In the genomic region with DNA sequence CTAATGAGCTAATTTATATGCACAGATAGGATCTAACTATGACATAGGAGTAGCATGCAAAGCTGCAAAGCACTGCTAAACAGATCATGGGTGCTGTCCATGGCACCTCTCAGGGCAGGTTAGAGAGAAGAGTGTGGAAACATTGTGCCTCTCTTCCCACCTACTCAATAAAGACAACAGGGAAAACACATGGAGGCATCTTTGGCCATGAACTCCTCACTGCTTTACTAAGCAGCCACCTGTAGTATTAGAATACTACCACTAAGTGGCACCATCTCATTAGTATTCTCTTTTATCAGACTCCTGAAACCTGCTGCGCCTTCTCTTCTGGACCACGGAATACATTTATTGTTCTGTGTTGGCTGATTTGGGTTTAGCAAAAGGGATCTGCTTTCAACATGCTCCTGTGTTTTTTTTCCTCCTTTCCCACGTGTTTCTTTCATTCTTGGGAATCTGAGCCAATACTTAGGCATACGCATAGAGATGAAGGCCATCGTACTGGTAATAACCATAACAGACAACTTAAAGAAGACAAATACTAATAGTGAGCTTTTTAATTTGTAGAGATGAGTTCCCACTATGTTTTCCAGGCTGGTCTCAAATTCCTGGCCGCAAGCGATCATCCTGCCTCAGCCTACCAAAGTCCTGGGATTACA, we compare ENCODE assay signal across 9 cellular contexts. TPM values are rescaled to one million over a fixed set of nuclear protein-coding genes. Genes with fewer than 3 reads are reported as not detected.
DNase-seq lines count a peak whose midpoint lies in the region; ATAC-seq, FAIRE-seq and TF ChIP-seq lines count a peak whose summit lies in the region.
"Had no signal": no experiment of that assay in that cellular context is flagged by ENCODE, and none has a peak within 500 bp of the region (broad histone marks: within the 10 kb centered on the region; RNA-seq: fewer than 3 reads in every experiment).

No MANE protein-coding gene starts in this region.

- no peak for FAIRE-seq in GM12878 (lab: Jason Lieb, UNC)

- H3K4me3 ChIP-seq in GM12878: no peak overlapping the region

- intact Hi-C loops in GM12878 (cut with micrococcal nuclease; ENCODE audit: unreplicated experiment): loop anchor here (2.0 to 5.0 kb wide), 7 partner anchors 119 to 1811 kb away; a partner anchor contains a TSS

- peak; percentile 87 for ATAC-seq in GM21367 (IDR thresholded peaks at IDR 0.05; ENCODE audit: unreplicated experiment)
- ATAC-seq in HG03520 (IDR thresholded peaks at IDR 0.05; ENCODE audit: unreplicated experiment): peak; percentile 85
- ATAC-seq in GM12878: peak; percentile 82
- ATAC-seq in stimulated activated naive B cell treated with anti-CD40 and anti-IgM and Interleukin-4, amounts not matched to agents 10 μg/mL and 1 μg/mL and 100 μg/mL, for 72 hours (replicated peaks): peak; percentile 77 to 82

- H3K79me2 ChIP-seq in GM12878 (ENCODE audit: control insufficient read depth, insufficient read depth, low read length): no peaks in the 10 kb centered on the region

- BruUV-seq in GM12878 (replicated peaks; lab: Mats Ljungman, UMichigan): no TSS peak

- peak; percentile 61 to 83 (median 76) for TF ChIP-seq CTCF in GM12878 (IDR thresholded peaks at IDR 0.05 in 2 of 3, conservative IDR thresholded peaks at IDR 0.05 in 1 of 3; ENCODE audit: control insufficient read depth in 2 of 3, extremely low read depth in 1 of 3, insufficient read depth in 1 of 3, low read depth in 3 of 3, low read length in 3 of 3)

- no peak for TF ChIP-seq EP300 in GM12878 (IDR thresholded peaks at IDR 0.05; ENCODE audit: borderline replicate concordance in 1 of 2, control insufficient read depth in 1 of 2, low read depth in 2 of 2, low read length in 2 of 2)

- 47% methylated on average over 7 of the region's 7 CpGs for WGBS in GM12878 (ENCODE audit: insufficient coverage, insufficient replicate concordance, low lambda C conversion rate, missing lambda C conversion rate)

- no peak for TF ChIP-seq POLR2A in GM12878 (IDR thresholded peaks at IDR 0.05; ENCODE audit: low read depth, low read length)

- no peaks in the 10 kb centered on the region for H4K20me1 ChIP-seq in GM12878 (ENCODE audit: control insufficient read depth, insufficient read depth)

- H3K9me3 Mint-ChIP-seq in stimulated activated naive B cell treated with anti-CD40 and anti-IgM and Interleukin-4, amounts not matched to agents 10 μg/mL and 1 μg/mL and 100 μg/mL, for 72 hours: no peaks in the 10 kb centered on the region
- H3K9me3 Mint-ChIP-seq: activated naive CD4-positive, alpha-beta T cell treated with anti-CD3 and anti-CD28 coated beads, Interleukin-2, amount 50 U/mL, for 24 hours had no signal

- H3K36me3 Mint-ChIP-seq in stimulated activated naive B cell treated with anti-CD40 and anti-IgM and Interleukin-4, amounts not matched to agents 10 μg/mL and 1 μg/mL and 100 μg/mL, for 72 hours: no peaks in the 10 kb centered on the region
- H3K36me3 Mint-ChIP-seq: activated naive CD4-positive, alpha-beta T cell treated with anti-CD3 and anti-CD28 coated beads, Interleukin-2, amount 50 U/mL, for 24 hours had no signal

- H3K9ac ChIP-seq in GM12878 (ENCODE audit: control insufficient read depth, insufficient read depth, low read length): no peak overlapping the region

- RAD21 ChIA-PET in GM12878 (lab: Charles Lee; ENCODE audit: unreplicated experiment): interaction anchor here (0.7 to 9.3 kb wide), 11 partner anchors 14 to 663 kb away, joined by 3 to 134 read pairs (median 3); no protein-coding TSS in a partner anchor

- CTCF ChIA-PET in GM12878 (lab: Yijun Ruan, JAX): interaction anchor here (0.7 to 11.6 kb wide), 19 partner anchors 10 to 663 kb away, joined by 3 to 306 read pairs (median 8); a partner anchor contains a TSS

- no peak overlapping the region for H3K4me2 ChIP-seq in GM12878 (ENCODE audit: control insufficient read depth, insufficient read depth)

- peak; percentile 86 for TF ChIP-seq RAD21 in GM12878 (IDR thresholded peaks at IDR 0.05; ENCODE audit: insufficient read depth, low read depth, low read length)

- H3K4me3 Mint-ChIP-seq in stimulated activated naive B cell treated with anti-CD40 and anti-IgM and Interleukin-4, amounts not matched to agents 10 μg/mL and 1 μg/mL and 100 μg/mL, for 72 hours: no peak overlapping the region
- H3K4me3 Mint-ChIP-seq: activated naive CD4-positive, alpha-beta T cell treated with anti-CD3 and anti-CD28 coated beads, Interleukin-2, amount 50 U/mL, for 24 hours had no signal

- H2AFZ ChIP-seq in GM12878 (ENCODE audit: control insufficient read depth, low read depth, low read length): no peak overlapping the region

- DNase-seq in EL: peak; percentile 58
- peak; percentile 50 for DNase-seq in NCI-H524 treated with DMSO at 0.1 percent for 48 hours (lab: John Stamatoyannopoulos, UW)
- DNase-seq in GM12878 (ENCODE audit: low read depth, low spot score): no peak
- peak; percentile 48 for DNase-seq in iPS-NIHi11 (ENCODE audit: low spot score)
- no peak for DNase-seq in stimulated activated naive B cell treated with anti-CD40 and anti-IgM and Interleukin-4, amounts not matched to agents 10 μg/mL and 1 μg/mL and 100 μg/mL, for 72 hours
- DNase-seq in activated gamma-delta T cell treated with Interleukin-2 at 50 U/mL for 16 hours: no peak

- no peaks in the 10 kb centered on the region for H3K4me1 ChIP-seq in GM12878 (ENCODE audit: control insufficient read depth, insufficient read depth, low read length)

- SMC1A ChIA-PET in GM12878 (lab: Charles Lee; ENCODE audit: uncharacterized antibody, unreplicated experiment): interaction anchor here (0.6 to 10.9 kb wide), 16 partner anchors 10 to 795 kb away, joined by 3 to 128 read pairs (median 3); a partner anchor contains a TSS

- H3K27me3 ChIP-seq in GM12878 (replicated peaks in 1 of 2; ENCODE audit: control insufficient read depth in 2 of 2, insufficient read depth in 2 of 2, low read length in 1 of 2): no peaks in the 10 kb centered on the region

- POLR2A ChIA-PET in GM12878 (lab: Charles Lee): interaction anchor here (0.6 kb wide), 1 partner anchor 466 kb away, joined by 7 read pairs; no protein-coding TSS in a partner anchor

- H3K9me3 ChIP-seq in GM12878 (replicated peaks; ENCODE audit: control insufficient read depth, insufficient read depth, low read length): no peaks in the 10 kb centered on the region

- H3K36me3 ChIP-seq in GM12878 (ENCODE audit: control insufficient read depth in 2 of 2, insufficient read depth in 2 of 2, low read length in 1 of 2): no peaks in the 10 kb centered on the region

- no peak overlapping the region for H3K27ac ChIP-seq in GM12878 (ENCODE audit: control insufficient read depth, insufficient read depth)

- in situ Hi-C loops in GM12878 (cut with MboI): loop anchor here (5.0 kb wide), 2 partner anchors 456 to 661 kb away; no protein-coding TSS in a partner anchor

- H3K4me1 Mint-ChIP-seq in stimulated activated naive B cell treated with anti-CD40 and anti-IgM and Interleukin-4, amounts not matched to agents 10 μg/mL and 1 μg/mL and 100 μg/mL, for 72 hours: no peaks in the 10 kb centered on the region
- H3K4me1 Mint-ChIP-seq: activated naive CD4-positive, alpha-beta T cell treated with anti-CD3 and anti-CD28 coated beads, Interleukin-2, amount 50 U/mL, for 24 hours had no signal

- no peak overlapping the region for H3K27ac Mint-ChIP-seq in stimulated activated naive B cell treated with anti-CD40 and anti-IgM and Interleukin-4, amounts not matched to agents 10 μg/mL and 1 μg/mL and 100 μg/mL, for 72 hours
- H3K27ac Mint-ChIP-seq: activated naive CD4-positive, alpha-beta T cell treated with anti-CD3 and anti-CD28 coated beads, Interleukin-2, amount 50 U/mL, for 24 hours had no signal

- peaks cover 16 to 23% of the 10 kb centered on the region in 2 donors for H3K27me3 Mint-ChIP-seq in stimulated activated naive B cell treated with anti-CD40 and anti-IgM and Interleukin-4, amounts not matched to agents 10 μg/mL and 1 μg/mL and 100 μg/mL, for 72 hours

TF ChIP-seq in GM12878, 131 proteins besides CTCF, POLR2A, EP300 and RAD21:
- peak; percentile 75 for TF ChIP-seq SMC3 (IDR thresholded peaks at IDR 0.05; ENCODE audit: borderline replicate concordance, low read length)
- no peak for TF ChIP-seq EZH2 (IDR thresholded peaks at IDR 0.05; ENCODE audit: borderline replicate concordance, control insufficient read depth, low read depth, low read length)

RNA-seq across cellular contexts. Expression of a gene that starts 9.4 kb away (rescaled TPM):
- total RNA-seq in GM12878 (2013; cell fraction: nucleolus; rRNA removed): 54.5 and 55.0 TPM in 2 replicates
- total RNA-seq in GM12878 (2014; rRNA removed) (59.4 and 65.1 TPM in 2 replicates), GM12878 (2014; rRNA removed; fragmentation: Illumina TruSeq; extraction: Trizol) (61.9 and 64.9 TPM in 2 replicates), GM12878 (2021) (54.5 and 56.7 TPM in 2 replicates)
- polyA plus RNA-seq in GM12878 (2011; ENCODE audit: low read depth): 48.6 TPM
- polyA plus RNA-seq in GM12878 (2011; rRNA removed) (148 and 174 TPM in 2 replicates), GM12878 (2014; fragmentation: Illumina TruSeq; extraction: Trizol) (78.1 and 92.7 TPM in 2 replicates), GM12878 (2014; fragmentation: Nextera tagmentation; extraction: Ambion mirVana) (100 to 1,000 TPM; 132 to 134 TPM), GM12878 (2014; rRNA removed) (94.5 and 97.7 TPM in 2 replicates), GM12878 (2016; fragmentation: Nextera tagmentation; extraction: Ambion mirVana) (100 to 1,000 TPM in 1 of 2 experiments, 10 to 100 TPM in 1; 90.9 to 101 TPM)
- 103 and 110 TPM in 2 replicates for polyA plus RNA-seq in GM12878 (2011; cell fraction: cytosol; rRNA removed)
- 60.2 and 66.8 TPM in 2 replicates for polyA plus RNA-seq in GM12878 (2011; cell fraction: nucleus; rRNA removed)
- 62.8 and 68.1 TPM in 2 replicates for polyA plus RNA-seq in GM12878 (2012)
- polyA minus RNA-seq in GM12878 (2011; rRNA and poly(A)+ RNA removed): 46.4 and 54.0 TPM in 2 replicates
- 18.0 and 19.8 TPM in 2 replicates for polyA minus RNA-seq in GM12878 (2011; cell fraction: cytosol; rRNA and poly(A)+ RNA removed)
- 28.9 and 50.0 TPM in 2 replicates for polyA minus RNA-seq in GM12878 (2011; cell fraction: nucleus; rRNA and poly(A)+ RNA removed)

Comparison
In these comparisons a context has a peak if more than half of its experiments do, and no peak if none do; other contexts are left out.
1. DNase-seq: peak in EL (single experiment), NCI-H524 treated with DMSO at 0.1 percent for 48 hours (single experiment) and iPS-NIHi11 (single experiment); none in GM12878 (single experiment), stimulated activated naive B cell treated with anti-CD40 and anti-IgM and Interleukin-4, amounts not matched to agents 10 μg/mL and 1 μg/mL and 100 μg/mL, for 72 hours (single experiment) and activated gamma-delta T cell treated with Interleukin-2 at 50 U/mL for 16 hours (single experiment).
2. Peak in every context shown above with its lines, with median percentiles within 50 percentile points of each other: ATAC-seq.